In the genomic region with DNA sequence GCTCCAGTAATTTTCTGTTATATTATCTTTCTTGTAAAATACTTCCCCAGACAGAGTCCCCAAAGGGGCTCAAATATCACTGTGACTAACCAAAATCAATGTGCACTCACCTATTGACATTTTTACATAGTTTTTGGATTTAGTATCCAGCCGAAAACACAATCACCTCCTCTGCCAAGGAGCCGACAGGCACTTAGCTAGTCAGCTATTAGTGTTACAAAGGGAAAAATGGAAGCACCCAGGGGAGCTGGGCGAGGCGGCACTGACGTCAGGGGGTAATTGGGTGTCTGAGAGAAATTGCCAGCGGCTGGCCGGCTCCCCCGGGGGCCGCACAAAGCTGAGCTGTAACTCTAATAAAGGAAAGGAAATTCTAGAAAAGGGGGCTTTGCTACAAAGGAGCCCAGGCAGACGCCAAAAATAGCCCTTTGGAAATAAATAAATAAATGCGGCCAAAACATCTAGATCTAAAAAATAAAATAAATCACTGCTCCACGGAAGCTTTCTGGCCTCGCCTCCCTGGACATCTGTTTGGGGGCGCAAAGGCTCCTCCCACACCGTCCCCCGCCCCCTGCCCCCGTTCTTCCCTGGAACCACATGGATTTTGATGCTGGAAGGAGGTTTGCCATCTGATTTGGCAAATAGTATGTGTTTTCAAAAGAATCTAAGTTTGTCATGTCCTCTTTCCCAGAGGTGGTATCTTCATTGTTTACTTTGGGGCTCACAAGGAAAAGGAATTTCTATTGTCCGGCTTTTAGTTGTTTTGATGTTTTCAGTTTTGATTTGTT, we compare ENCODE assay signal across 9 cellular contexts.
A peak's percentile ranks its signal among the peaks of the same experiment; 100 is the strongest.
DNase-seq lines count a peak whose midpoint lies in the region; ATAC-seq and TF ChIP-seq lines count a peak whose summit lies in the region.
"Had no signal": no experiment of that assay in that cellular context is flagged by ENCODE, and none has a peak within 500 bp of the region (broad histone marks: within the 10 kb centered on the region; RNA-seq: fewer than 3 reads in every experiment).

No MANE protein-coding gene starts in this region.

- H3K36me3 ChIP-seq in body of pancreas (replicated peaks in 1 of 2; ENCODE audit: insufficient read depth in 1 of 2, low read depth in 2 of 2), result no peaks in the 10 kb centered on the region
- no peaks in the 10 kb centered on the region for H3K36me3 ChIP-seq in iPS-20b (ENCODE audit: insufficient read depth, low read depth, low read length)
- no peaks in the 10 kb centered on the region for H3K36me3 ChIP-seq in testis (ENCODE audit: low read depth, missing control alignments)

- 78% methylated on average over 18 of the region's 18 CpGs for WGBS in body of pancreas, 2 donors
- 16 to 25% methylated on average over 18 of the region's 18 CpGs for WGBS in testis, 2 donors

- H3K27ac ChIP-seq in body of pancreas (no peak overlapping the region), iPS-20b (ENCODE audit: low read length) (peak overlapping the region; percentile 97), testis (peak overlapping the region; percentile 55 to 69)

- H3K27me3 ChIP-seq in body of pancreas (no peaks in the 10 kb centered on the region), iPS-20b (ENCODE audit: insufficient read depth, low read length) (no peaks in the 10 kb centered on the region), testis (no peaks in the 10 kb centered on the region)

- intact Hi-C loops in body of pancreas (cut with DNase I), result no loop called here
- intact Hi-C loops in testis (cut with DNase I; ENCODE audit: low total_unique reads), result loop anchor here (10.0 kb wide), 1 partner anchor 46 kb away; no protein-coding TSS in a partner anchor

- ATAC-seq in body of pancreas (peak; percentile 33), HG03045 (IDR thresholded peaks at IDR 0.05; ENCODE audit: unreplicated experiment) (no peak), HG03039 (IDR thresholded peaks at IDR 0.05; ENCODE audit: unreplicated experiment) (no peak)

- DNase-seq in NCI-H1092 (lab: John Stamatoyannopoulos, UW) (peak; percentile 77), body of pancreas (peak in 1 of 4 donors; percentile 3), testis (no peak), T-helper 9 cell (no peak), GM13976 (ENCODE audit: low spot score) (no peak)
- DNase-seq: DMS53 had no signal

- H3K9me3 ChIP-seq in body of pancreas, result no peaks in the 10 kb centered on the region
- H3K9me3 ChIP-seq in iPS-20b (ENCODE audit: insufficient read depth, low read depth, low read length), result no peaks in the 10 kb centered on the region
- H3K9me3 ChIP-seq in testis, result no peaks in the 10 kb centered on the region

- TF ChIP-seq POLR2A in body of pancreas (IDR thresholded peaks at IDR 0.05) (no peak), testis (IDR thresholded peaks at IDR 0.05) (no peak)

- peak overlapping the region; percentile 83; the same call in 1 of the 2 replicates for H3K9ac ChIP-seq in iPS-20b (ENCODE audit: low read depth, low read length)

- TF ChIP-seq CTCF in body of pancreas (IDR thresholded peaks at IDR 0.05) (no peak), testis (IDR thresholded peaks at IDR 0.05) (no peak), GM13976 (IDR thresholded peaks at IDR 0.05; ENCODE audit: borderline replicate concordance, control extremely low read depth, extremely low read depth, insufficient read depth, missing control alignments) (no peak)

- H3K4me1 ChIP-seq in body of pancreas (no peaks in the 10 kb centered on the region), iPS-20b (ENCODE audit: insufficient read depth, low read length) (peaks cover 80% of the 10 kb centered on the region), testis (peaks cover 40% of the 10 kb centered on the region)

- no peak overlapping the region for H3K4me3 ChIP-seq in body of pancreas
- H3K4me3 ChIP-seq in iPS-20b (ENCODE audit: low read length), result peak overlapping the region; percentile 31; the same call in 1 of the 2 replicates
- H3K4me3 ChIP-seq in testis, result no peak overlapping the region

- in situ Hi-C loops in GM13976 (cut with MboI; ENCODE audit: low sequenced_read_pairs, unreplicated experiment), result no loop called here

Comparison
In these comparisons a context has a peak if more than half of its experiments do, and no peak if none do; other contexts are left out.
1. H3K27ac ChIP-seq: peak in iPS-20b (single experiment) and testis (2 of 2); none in body of pancreas (0 of 4).